ENCODE assay signal across 9 cellular contexts in the genomic region with DNA sequence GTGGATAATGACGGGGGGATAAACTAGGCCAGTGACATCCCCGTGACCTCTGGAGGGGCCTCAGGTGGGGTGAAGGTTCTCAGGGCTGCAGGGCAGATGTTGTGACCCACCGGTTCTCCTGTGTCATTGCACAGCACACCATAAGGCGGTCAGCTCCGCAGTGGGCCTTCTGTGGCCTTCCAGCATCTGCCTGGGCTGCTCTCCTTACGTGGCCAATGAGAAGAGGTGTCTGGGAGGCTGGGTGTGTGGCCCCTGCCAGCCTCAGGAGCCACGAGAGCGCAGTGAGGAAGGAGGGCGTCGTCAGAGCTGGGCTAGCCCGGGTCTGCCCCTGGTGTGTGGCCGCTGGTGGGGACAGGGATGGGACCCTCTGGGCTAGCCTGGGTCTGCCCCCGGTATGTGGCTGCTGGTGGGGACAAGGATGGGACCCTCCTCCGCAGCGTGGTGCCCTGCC.
"Had no signal": no experiment of that assay in that cellular context is flagged by ENCODE, and none has a peak within 500 bp of the region (broad histone marks: within the 10 kb centered on the region; RNA-seq: fewer than 3 reads in every experiment).

No MANE protein-coding gene starts in this region.

- H3K36me3 ChIP-seq: breast epithelium, upper lobe of left lung had no signal

- H3K27ac ChIP-seq: VCaP had no signal

- H3K9me3 ChIP-seq: breast epithelium, upper lobe of left lung had no signal

- H3K4me1 ChIP-seq: breast epithelium had no signal

- H2AFZ ChIP-seq: hepatocyte had no signal

- H3K4me2 ChIP-seq: hepatocyte had no signal

- ATAC-seq: activated CD4-positive, alpha-beta T cell treated with anti-CD3 and anti-CD28 coated beads for 36 hours; stimulated activated memory B cell treated with anti-CD40 and anti-IgM and Interleukin-4, amounts not matched to agents 10 μg/mL and 1 μg/mL and 100 μg/mL, for 72 hours had no signal

- H3K4me3 ChIP-seq: breast epithelium, hepatocyte, upper lobe of left lung had no signal

- DNase-seq: activated CD4-positive, alpha-beta memory T cell treated with anti-CD3 and anti-CD28 coated beads, Interleukin-2, amount 10 ng/mL, durations not matched to agents 7 days and 5 days; activated gamma-delta T cell; T-helper 9 cell had no signal

- H3K27me3 ChIP-seq: breast epithelium, hepatocyte, upper lobe of left lung had no signal
